Comparison of ENCODE assay signal across 14 cellular contexts in genomic region chr12:107125833-107126232, GRCh38. TPM values are rescaled to one million over a fixed set of nuclear protein-coding genes. Genes with fewer than 3 reads are reported as not detected.
DNase-seq lines count a peak whose midpoint lies in the region; ATAC-seq and TF ChIP-seq lines count a peak whose summit lies in the region.
"Had no signal": no experiment of that assay in that cellular context is flagged by ENCODE, and none has a peak within 500 bp of the region (broad histone marks: within the 10 kb centered on the region; RNA-seq: fewer than 3 reads in every experiment).

No MANE protein-coding gene starts in this region.

- H3K27ac ChIP-seq in foreskin keratinocyte = no peak overlapping the region

- peak; percentile 35 for ATAC-seq in foreskin keratinocyte
- ATAC-seq: HCT116, SK-N-SH treated with all-trans-retinoic acid at 6 μM for 48 hours had no signal

- H3K27me3 ChIP-seq in foreskin keratinocyte = peaks cover 26% of the 10 kb centered on the region

- H3K4me1 ChIP-seq in foreskin keratinocyte = no peaks in the 10 kb centered on the region

- DNase-seq in DMS153 (lab: John Stamatoyannopoulos, UW) = peak; percentile 91
- peak; percentile 83 for DNase-seq in NCI-H1417 treated with DMSO at 0.1 percent for 48 hours (lab: John Stamatoyannopoulos, UW)
- DNase-seq in NCI-H345 (lab: John Stamatoyannopoulos, UW) = peak; percentile 71
- DNase-seq in foreskin keratinocyte = no peak
- DNase-seq in NK-92 treated with Interleukin-12 subunit alpha and Interleukin-12 subunit beta, amount 100 ng/mL, for 24 hours (lab: John Stamatoyannopoulos, UW) = no peak
- no peak for DNase-seq in CD1c-positive myeloid dendritic cell (ENCODE audit: extremely low spot score)
- DNase-seq in NCI-H526 treated with DMSO at 0.1 percent for 48 hours (lab: John Stamatoyannopoulos, UW) = no peak
- DNase-seq: CD4-positive, CD25-positive, alpha-beta regulatory T cell; DND-41; GDM1; NCI-H2171 treated with DMSO at 0.1 percent for 48 hours; NCI-H526 had no signal

- TF ChIP-seq CTCF in foreskin keratinocyte (conservative IDR thresholded peaks at IDR 0.05) = no peak

RNA-seq across cellular contexts. Expression of gene CRY1, which starts 32.5 kb away (rescaled TPM):
- total RNA-seq in foreskin keratinocyte = 8.6 and 12.0 TPM in 2 replicates
- 3.6 and 5.5 TPM in 2 replicates for polyA plus RNA-seq in foreskin keratinocyte

Comparison
In these comparisons a context has a peak if more than half of its experiments do, and no peak if none do; other contexts are left out.
1. DNase-seq: peak in DMS153 (single experiment), NCI-H1417 treated with DMSO at 0.1 percent for 48 hours (single experiment) and NCI-H345 (single experiment); none in foreskin keratinocyte (0 of 2), NK-92 treated with Interleukin-12 subunit alpha and Interleukin-12 subunit beta, amount 100 ng/mL, for 24 hours (single experiment), CD1c-positive myeloid dendritic cell (single experiment) and NCI-H526 treated with DMSO at 0.1 percent for 48 hours (single experiment).